ENCODE assay signal across 15 cellular contexts in genomic region chr5:179120951-179121666, GRCh38.
A peak's percentile ranks its signal among the peaks of the same experiment; 100 is the strongest.
DNase-seq lines count a peak whose midpoint lies in the region; ATAC-seq and TF ChIP-seq lines count a peak whose summit lies in the region.
"Had no signal": no experiment of that assay in that cellular context is flagged by ENCODE, and none has a peak within 500 bp of the region (broad histone marks: within the 10 kb centered on the region; RNA-seq: fewer than 3 reads in every experiment).

No MANE protein-coding gene starts in this region.

- H3K4me3 ChIP-seq in H7 (ENCODE audit: insufficient read depth, low read depth, low read length), result no peak overlapping the region
- no peak overlapping the region for H3K4me3 ChIP-seq in coronary artery
- H3K4me3 ChIP-seq in lung, result no peak overlapping the region
- H3K4me3 ChIP-seq in stomach, result no peak overlapping the region
- no peak overlapping the region for H3K4me3 ChIP-seq in PC-3 (ENCODE audit: low read length)
- H3K4me3 ChIP-seq in mammary epithelial cell (replicated peaks in 1 of 3; ENCODE audit: insufficient read depth in 1 of 3, low read depth in 2 of 3, low read length in 3 of 3), result no peak overlapping the region

- H4K20me1 ChIP-seq in PC-3 (ENCODE audit: low read length), result no peaks in the 10 kb centered on the region
- H4K20me1 ChIP-seq in mammary epithelial cell (ENCODE audit: insufficient read depth, low read length), result no peaks in the 10 kb centered on the region

- 69 to 84% methylated on average over 67 to 75 of the region's 75 CpGs for WGBS in lung, 2 donors
- 61 to 90% (median 87%) methylated on average over 57 to 75 of the region's 75 CpGs for WGBS in stomach, 5 donors
- WGBS in mammary epithelial cell (ENCODE audit: low coverage, missing lambda C conversion rate), result 93% methylated on average over 25 of the region's 75 CpGs

- H3K27ac ChIP-seq in coronary artery (no peak overlapping the region), lung (ENCODE audit: low read depth in 1 of 2, low read length in 1 of 2) (no peak overlapping the region), stomach (no peak overlapping the region), PC-3 (ENCODE audit: low read length) (no peak overlapping the region), mammary epithelial cell (ENCODE audit: insufficient read depth, low read depth, low read length) (no peak overlapping the region)

- ATAC-seq in lung (ENCODE audit: insufficient read depth, low FRiP score) (no peak), PC-3 (no peak)
- no peak for ATAC-seq in effector memory CD8-positive, alpha-beta T cell (replicated peaks)

- H3K79me2 ChIP-seq in PC-3 (ENCODE audit: low read length) (no peaks in the 10 kb centered on the region), mammary epithelial cell (ENCODE audit: insufficient read depth, low read length) (no peaks in the 10 kb centered on the region)

- H3K4me1 ChIP-seq in lung (ENCODE audit: control insufficient read depth in 2 of 2, insufficient read depth in 2 of 2, low read length in 2 of 2) (no peaks in the 10 kb centered on the region), stomach (no peaks in the 10 kb centered on the region), PC-3 (ENCODE audit: insufficient read depth, low read length) (no peaks in the 10 kb centered on the region), mammary epithelial cell (ENCODE audit: insufficient read depth, low read length) (no peaks in the 10 kb centered on the region)

- no peaks in the 10 kb centered on the region for H3K9me3 Mint-ChIP-seq in effector memory CD8-positive, alpha-beta T cell
- H3K9me3 Mint-ChIP-seq: CD4-positive, alpha-beta T cell had no signal

- H3K27ac Mint-ChIP-seq in effector memory CD8-positive, alpha-beta T cell, result no peak overlapping the region
- H3K27ac Mint-ChIP-seq: B cell; CD4-positive, alpha-beta T cell; HFFc6 had no signal

- H3K4me3 Mint-ChIP-seq in effector memory CD8-positive, alpha-beta T cell, result no peak overlapping the region
- H3K4me3 Mint-ChIP-seq: B cell; CD4-positive, alpha-beta T cell; HFFc6 had no signal

- no peak overlapping the region for H3K9ac ChIP-seq in PC-3 (ENCODE audit: low read length)
- no peak overlapping the region for H3K9ac ChIP-seq in mammary epithelial cell (ENCODE audit: insufficient read depth, low read length)

- TF ChIP-seq CTCF in coronary artery (IDR thresholded peaks at IDR 0.05) (no peak), lung (IDR thresholded peaks at IDR 0.05; ENCODE audit: control extremely low read depth, extremely low read depth) (no peak), stomach (IDR thresholded peaks at IDR 0.05) (no peak), PC-3 (conservative IDR thresholded peaks at IDR 0.05; ENCODE audit: low read depth, low read length) (no peak), mammary epithelial cell (conservative IDR thresholded peaks at IDR 0.05 in 1 of 2, IDR thresholded peaks at IDR 0.05 in 1 of 2; ENCODE audit: extremely low read depth in 1 of 2, insufficient read depth in 1 of 2, low read depth in 1 of 2, low read length in 2 of 2) (no peak)

- dilution Hi-C loops in mammary epithelial cell (cut with HindIII; ENCODE audit: low sequenced_read_pairs), result no loop called here

- no peaks in the 10 kb centered on the region for H3K36me3 Mint-ChIP-seq in effector memory CD8-positive, alpha-beta T cell (ENCODE audit: insufficient read depth)

- CTCF ChIA-PET in PC-3 (lab: Charles Lee) (no interaction called here), mammary epithelial cell (lab: Charles Lee; ENCODE audit: low non-redundant PET) (no interaction called here)

- H3K9me3 ChIP-seq in lung (ENCODE audit: control insufficient read depth in 2 of 2, insufficient read depth in 1 of 2, low read length in 1 of 2), result peaks cover 0 to 46% of the 10 kb centered on the region in 2 donors
- H3K9me3 ChIP-seq in stomach, result peaks cover 6 to 87% (median 53%) of the 10 kb centered on the region in 4 donors
- H3K9me3 ChIP-seq in PC-3 (ENCODE audit: low read length), result no peaks in the 10 kb centered on the region
- peaks cover 66% of the 10 kb centered on the region for H3K9me3 ChIP-seq in mammary epithelial cell (replicated peaks; ENCODE audit: insufficient read depth, low read length)

- H2AFZ ChIP-seq in PC-3 (ENCODE audit: low read length) (no peak overlapping the region), mammary epithelial cell (ENCODE audit: low read depth, low read length) (no peak overlapping the region)

- DNase-seq in H7, result peak; percentile 46
- peak; percentile 35 for DNase-seq in coronary artery (ENCODE audit: low spot score)
- peak; percentile 13 for DNase-seq in lung (ENCODE audit: low spot score)
- peak; percentile 24 for DNase-seq in stomach
- no peak for DNase-seq in effector memory CD8-positive, alpha-beta T cell
- DNase-seq in PC-3, result no peak
- no peak for DNase-seq in mammary epithelial cell
- DNase-seq: CD4-positive, alpha-beta T cell; DMS53; HFFc6; KG1; NCI-H1436; NCI-H2029 treated with DMSO at 0.1 percent for 48 hours; NCI-H510A treated with DMSO at 0.1 percent for 48 hours had no signal

- in situ Hi-C loops in mammary epithelial cell (cut with MboI; ENCODE audit: low sequenced_read_pairs in 2 of 2), result no loop called here

- no peaks in the 10 kb centered on the region for H3K27me3 ChIP-seq in H7 (ENCODE audit: control insufficient read depth, insufficient read depth, low read length)
- no peaks in the 10 kb centered on the region for H3K27me3 ChIP-seq in lung (ENCODE audit: control insufficient read depth, insufficient read depth)
- H3K27me3 ChIP-seq in stomach, result no peaks in the 10 kb centered on the region
- H3K27me3 ChIP-seq in PC-3 (ENCODE audit: low read length), result no peaks in the 10 kb centered on the region
- no peaks in the 10 kb centered on the region for H3K27me3 ChIP-seq in mammary epithelial cell (ENCODE audit: insufficient read depth, low read length)

- H3K9me2 ChIP-seq in PC-3 (replicated peaks; ENCODE audit: low read length), result no peaks in the 10 kb centered on the region

- TF ChIP-seq POLR2A in stomach (IDR thresholded peaks at IDR 0.05), result no peak

- H3K27me3 Mint-ChIP-seq in effector memory CD8-positive, alpha-beta T cell, result peaks cover 0 to 16% of the 10 kb centered on the region in 2 donors
- H3K27me3 Mint-ChIP-seq: B cell; CD4-positive, alpha-beta T cell had no signal

- intact Hi-C loops in stomach (cut with DNase I; ENCODE audit: low total_unique reads), result no loop called here
- intact Hi-C loops in PC-3 (cut with micrococcal nuclease), result no loop called here
- intact Hi-C loops in mammary epithelial cell (cut with micrococcal nuclease), result no loop called here

- POLR2A ChIA-PET in PC-3 (lab: Charles Lee; ENCODE audit: unreplicated experiment), result no interaction called here

- TF ChIP-seq EP300 in stomach (IDR thresholded peaks at IDR 0.05), result no peak

- no peaks in the 10 kb centered on the region for H3F3A ChIP-seq in PC-3 (ENCODE audit: low read length, unreplicated experiment)

- no peak overlapping the region for H3K4me2 ChIP-seq in PC-3 (ENCODE audit: low read length)
- H3K4me2 ChIP-seq in mammary epithelial cell (ENCODE audit: insufficient read depth, low read depth, low read length), result no peak overlapping the region

- H3K4me1 Mint-ChIP-seq in effector memory CD8-positive, alpha-beta T cell (ENCODE audit: low read depth in 2 of 2), result no peaks in the 10 kb centered on the region
- H3K4me1 Mint-ChIP-seq: B cell had no signal

- BruUV-seq in PC-3 (replicated peaks; lab: Mats Ljungman, UMichigan) (no TSS peak), mammary epithelial cell (replicated peaks; lab: Mats Ljungman, UMichigan) (no TSS peak)

- H3K36me3 ChIP-seq in H7 (replicated peaks; ENCODE audit: control insufficient read depth, insufficient read depth, low read length) (no peaks in the 10 kb centered on the region), lung (ENCODE audit: control insufficient read depth in 2 of 2, insufficient read depth in 2 of 2, low read length in 2 of 2) (peaks cover 0 to 2% of the 10 kb centered on the region in 2 donors), stomach (peaks cover 0 to 31% (median 14%) of the 10 kb centered on the region in 4 donors), PC-3 (ENCODE audit: low read depth, low read length) (no peaks in the 10 kb centered on the region), mammary epithelial cell (ENCODE audit: insufficient read depth, low read length) (no peaks in the 10 kb centered on the region)

Comparison
In these comparisons a context has a peak if more than half of its experiments do, and no peak if none do; other contexts are left out.
1. DNase-seq: peak in H7 (single experiment), coronary artery (single experiment), lung (single experiment) and stomach (single experiment); none in effector memory CD8-positive, alpha-beta T cell (0 of 3), PC-3 (single experiment) and mammary epithelial cell (single experiment).